Comparison of ENCODE assay signal across 9 cellular contexts in the genomic region with DNA sequence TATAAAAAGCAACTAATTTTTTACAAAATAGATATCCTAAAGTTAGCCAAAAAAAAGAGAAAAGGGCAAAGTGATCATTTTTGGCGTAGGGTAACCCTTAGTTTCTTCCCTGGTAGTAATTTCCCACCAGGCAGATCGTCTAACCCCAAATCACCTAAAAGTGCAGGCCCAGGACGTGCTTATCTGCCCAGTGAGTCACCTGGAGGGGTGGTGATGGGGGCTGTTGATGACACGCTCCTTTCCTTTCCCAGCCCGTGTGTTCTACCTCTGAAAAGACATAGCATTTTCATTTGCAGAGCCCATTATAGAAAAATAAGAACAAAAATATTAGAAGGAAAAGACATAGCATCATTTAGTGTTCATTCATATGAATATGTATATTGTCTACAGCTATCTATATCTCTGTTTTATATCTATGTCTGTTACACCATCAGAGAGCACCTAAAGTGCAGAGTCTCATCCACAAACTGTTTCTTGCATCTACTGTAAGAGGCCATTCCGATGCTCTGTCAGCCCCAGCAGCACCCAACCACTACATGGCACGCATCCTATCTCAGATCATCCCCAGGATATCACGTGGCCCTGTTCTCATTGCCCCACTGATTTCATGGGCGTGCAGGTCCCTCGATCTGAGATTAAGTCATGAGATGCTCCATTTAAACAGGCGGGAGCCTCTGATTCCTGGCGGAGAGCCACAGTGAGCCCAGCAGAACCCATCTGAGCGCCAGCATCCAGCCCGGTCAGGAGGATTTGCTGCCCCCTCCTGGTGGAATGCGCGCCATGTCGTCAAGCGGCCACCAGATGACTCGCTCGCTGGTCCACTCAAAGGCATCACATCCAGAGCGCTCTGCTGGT. TPM values are rescaled to one million over a fixed set of nuclear protein-coding genes. Genes with fewer than 3 reads are reported as not detected.
A peak's percentile ranks its signal among the peaks of the same experiment; 100 is the strongest.
DNase-seq lines count a peak whose midpoint lies in the region; ATAC-seq and TF ChIP-seq lines count a peak whose summit lies in the region.
"Had no signal": no experiment of that assay in that cellular context is flagged by ENCODE, and none has a peak within 500 bp of the region (broad histone marks: within the 10 kb centered on the region; RNA-seq: fewer than 3 reads in every experiment).

No MANE protein-coding gene starts in this region.

- peak; percentile 90 for DNase-seq in DMS53 (lab: John Stamatoyannopoulos, UW)
- peak; percentile 69 for DNase-seq in NCI-H774 (lab: John Stamatoyannopoulos, UW)
- DNase-seq in activated CD4-positive, alpha-beta memory T cell treated with anti-CD3 and anti-CD28 coated beads for 36 hours, result peak; percentile 90
- peak; percentile 85 to 93 (median 89) for DNase-seq in dorsolateral prefrontal cortex
- peak; percentile 94 for DNase-seq in lung (ENCODE audit: low spot score)
- DNase-seq in stimulated activated CD8-positive, alpha-beta memory T cell treated with anti-CD3 and anti-CD28 coated beads, Interleukin-12 subunit alpha, Interleukin-12 subunit beta, amount 100 ng/mL, for 1 hour (ENCODE audit: low read depth), result peak; percentile 85

- intact Hi-C loops in activated CD4-positive, alpha-beta memory T cell treated with anti-CD3 and anti-CD28 coated beads for 36 hours (cut with micrococcal nuclease), result loop anchor here (1.0 to 2.0 kb wide), 2 partner anchors 23 to 63 kb away; no protein-coding TSS in a partner anchor
- intact Hi-C loops in dorsolateral prefrontal cortex (cut with DNase I), result loop anchor here in 1 of 2 donors (1.0 kb wide), 1 partner anchor 63 kb away; no protein-coding TSS in a partner anchor

- WGBS in lung, 2 donors, result 22 to 28% methylated on average over 21 of the region's 21 CpGs

- H3K4me1 ChIP-seq in lung (ENCODE audit: control insufficient read depth in 2 of 2, insufficient read depth in 2 of 2, low read length in 2 of 2), result no peaks in the 10 kb centered on the region

- no peak overlapping the region for H3K4me3 Mint-ChIP-seq in activated CD4-positive, alpha-beta memory T cell treated with anti-CD3 and anti-CD28 coated beads for 36 hours

- no peaks in the 10 kb centered on the region for H3K36me3 Mint-ChIP-seq in activated CD4-positive, alpha-beta memory T cell treated with anti-CD3 and anti-CD28 coated beads for 36 hours

- H3K27ac Mint-ChIP-seq in activated CD4-positive, alpha-beta memory T cell treated with anti-CD3 and anti-CD28 coated beads for 36 hours, result no peak overlapping the region

- peaks cover 8% of the 10 kb centered on the region for H3K4me1 Mint-ChIP-seq in activated CD4-positive, alpha-beta memory T cell treated with anti-CD3 and anti-CD28 coated beads for 36 hours (ENCODE audit: low read depth)

- no peaks in the 10 kb centered on the region for H3K36me3 ChIP-seq in lung (ENCODE audit: control insufficient read depth in 2 of 2, insufficient read depth in 2 of 2, low read length in 2 of 2)

- H3K27me3 Mint-ChIP-seq in activated CD4-positive, alpha-beta memory T cell treated with anti-CD3 and anti-CD28 coated beads for 36 hours, result peaks cover 24% of the 10 kb centered on the region

- peak; percentile 77 to 100 (median 94) for TF ChIP-seq CTCF in dorsolateral prefrontal cortex (IDR thresholded peaks at IDR 0.05 in 54 of 56, conservative IDR thresholded peaks at IDR 0.05 in 2 of 56; ENCODE audit: low read depth in 1 of 56, partially characterized antibody in 56 of 56)
- peak; percentile 95 for TF ChIP-seq CTCF in lung (IDR thresholded peaks at IDR 0.05; ENCODE audit: control extremely low read depth, extremely low read depth)

- CTCF ChIA-PET in activated CD4-positive, alpha-beta memory T cell treated with anti-CD3 and anti-CD28 coated beads for 36 hours (lab: Charles Lee), result interaction anchor here (0.7 to 1.8 kb wide), 8 partner anchors 22 to 63 kb away, joined by 3 to 12 read pairs (median 6); partner anchors contain the start of genes MBOAT7 and TMC4

- H3K9me3 ChIP-seq in lung (ENCODE audit: control insufficient read depth in 2 of 2, insufficient read depth in 1 of 2, low read length in 1 of 2), result no peaks in the 10 kb centered on the region

- H3K4me3 ChIP-seq in dorsolateral prefrontal cortex (peak overlapping the region in 36 of 59 donors; percentile 1 to 50 (median 24)), lung (no peak overlapping the region)

- POLR2A ChIA-PET in activated CD4-positive, alpha-beta memory T cell treated with anti-CD3 and anti-CD28 coated beads for 36 hours (lab: Charles Lee), result no interaction called here

- H3K27me3 ChIP-seq in dorsolateral prefrontal cortex (peaks cover 0 to 29% (median 0%) of the 10 kb centered on the region in 45 donors), lung (ENCODE audit: control insufficient read depth, insufficient read depth) (peaks cover under 1% of the 10 kb centered on the region)

- ATAC-seq in HG02938 (IDR thresholded peaks at IDR 0.05; ENCODE audit: unreplicated experiment), result peak; percentile 83
- peak; percentile 95 for ATAC-seq in lung (ENCODE audit: insufficient read depth, low FRiP score)
- no peak for ATAC-seq in GM19395 (IDR thresholded peaks at IDR 0.05; ENCODE audit: unreplicated experiment)

- H3K9me3 Mint-ChIP-seq in activated CD4-positive, alpha-beta memory T cell treated with anti-CD3 and anti-CD28 coated beads for 36 hours, result no peaks in the 10 kb centered on the region

- peak overlapping the region in 9 of 59 donors; percentile 1 to 53 (median 32) for H3K27ac ChIP-seq in dorsolateral prefrontal cortex
- no peak overlapping the region for H3K27ac ChIP-seq in lung (ENCODE audit: low read depth in 1 of 2, low read length in 1 of 2)

RNA-seq across cellular contexts. Expression of gene LILRB3, which starts 8.5 kb away (rescaled TPM):
- total RNA-seq in activated CD4-positive, alpha-beta memory T cell treated with anti-CD3 and anti-CD28 coated beads for 36 hours, result 1 to 10 TPM in 1 of 2 experiments, under 1 TPM in 1; 0.68 to 1.6 TPM
- total RNA-seq in dorsolateral prefrontal cortex, result 10 to 100 TPM in 5 of 120 experiments, 1 to 10 TPM in 96, under 1 TPM in 15, not detected in 4; 0.54 to 20.9 (median 2.7) TPM
- 10 to 100 TPM; 23.0 to 88.0 TPM for total RNA-seq in lung
- polyA plus RNA-seq in lung, result 100 to 1,000 TPM in 1 of 2 donors, 10 to 100 TPM in 1; 26.4 to 282 TPM
- total RNA-seq: activated CD8-positive, alpha-beta memory T cell treated with anti-CD3 and anti-CD28 coated beads for 36 hours had no signal

RNA-seq across cellular contexts. Expression of gene LILRA6, which starts 11.3 kb away (rescaled TPM):
- under 1 TPM in 1 of 2 experiments, not detected in 1; 0.26 TPM for total RNA-seq in activated CD4-positive, alpha-beta memory T cell treated with anti-CD3 and anti-CD28 coated beads for 36 hours
- total RNA-seq in dorsolateral prefrontal cortex (1 to 10 TPM in 38 of 120 experiments, under 1 TPM in 58, not detected in 24; 0.22 to 5.6 (median 0.83) TPM), lung (10 to 100 TPM in 1 of 2 donors, 1 to 10 TPM in 1; 5.3 to 25.0 TPM)
- polyA plus RNA-seq in lung, result 10 to 100 TPM in 1 of 2 donors, 1 to 10 TPM in 1; 7.9 to 91.7 TPM
- total RNA-seq: activated CD8-positive, alpha-beta memory T cell treated with anti-CD3 and anti-CD28 coated beads for 36 hours had no signal

RNA-seq across cellular contexts. Expression of gene LILRB5, which starts 25.8 kb away (rescaled TPM):
- total RNA-seq in activated CD4-positive, alpha-beta memory T cell treated with anti-CD3 and anti-CD28 coated beads for 36 hours, result not detected
- total RNA-seq in dorsolateral prefrontal cortex, result 10 to 100 TPM in 1 of 120 experiments, 1 to 10 TPM in 53, under 1 TPM in 61, not detected in 5; 0.18 to 12.2 (median 0.94) TPM
- total RNA-seq in lung, result 1 to 10 TPM; 2.2 to 5.8 TPM
- polyA plus RNA-seq in lung, result 1 to 10 TPM; 3.2 to 3.8 TPM
- total RNA-seq: activated CD8-positive, alpha-beta memory T cell treated with anti-CD3 and anti-CD28 coated beads for 36 hours had no signal

RNA-seq across cellular contexts. Expression of gene RPS9, which starts 30.6 kb away (rescaled TPM):
- total RNA-seq in activated CD4-positive, alpha-beta memory T cell treated with anti-CD3 and anti-CD28 coated beads for 36 hours, result 1,000 to 10,000 TPM; 1,595 to 1,653 TPM
- total RNA-seq in dorsolateral prefrontal cortex (100 to 1,000 TPM; 250 to 548 (median 358) TPM), lung (1,000 to 10,000 TPM; 1,423 to 2,363 TPM)
- polyA plus RNA-seq in lung, result 1,000 to 10,000 TPM; 3,202 to 3,651 TPM

RNA-seq across cellular contexts. Expression of gene TSEN34, which starts 40.2 kb away (rescaled TPM):
- total RNA-seq in activated CD4-positive, alpha-beta memory T cell treated with anti-CD3 and anti-CD28 coated beads for 36 hours, result 10 to 100 TPM; 15.5 to 16.3 TPM
- 10 to 100 TPM; 12.2 to 25.3 (median 17.5) TPM for total RNA-seq in dorsolateral prefrontal cortex
- 10 to 100 TPM; 44.5 to 65.8 TPM for total RNA-seq in lung
- polyA plus RNA-seq in lung, result 100 to 1,000 TPM in 1 of 2 donors, 10 to 100 TPM in 1; 38.0 to 102 TPM
